ENCODE assay signal across 8 cellular contexts in the genomic region with DNA sequence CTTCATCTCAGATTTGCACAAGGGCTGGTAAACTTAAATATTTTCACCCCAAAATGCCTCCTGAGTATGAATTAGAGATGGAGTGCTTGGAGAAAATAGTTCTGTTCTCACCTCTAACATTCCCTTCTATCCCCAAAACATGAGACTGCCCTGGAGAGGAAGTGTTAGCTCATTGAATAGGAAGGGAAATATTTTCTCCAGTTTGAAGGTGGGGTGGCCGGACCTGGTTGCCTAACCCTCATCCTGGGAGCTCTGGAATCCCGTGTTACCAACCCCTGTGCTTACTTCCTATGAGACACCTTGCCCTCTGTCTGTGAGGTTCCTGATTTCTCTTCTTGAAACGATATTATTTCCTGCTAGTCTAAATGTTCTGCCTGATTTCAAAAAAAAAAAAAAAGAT. TPM values are rescaled to one million over a fixed set of nuclear protein-coding genes. Genes with fewer than 3 reads are reported as not detected.
DNase-seq lines count a peak whose midpoint lies in the region; ATAC-seq and TF ChIP-seq lines count a peak whose summit lies in the region.

No MANE protein-coding gene starts in this region.

- intact Hi-C loops in adrenal gland (cut with DNase I) (no loop called here), left lung (cut with DNase I) (no loop called here), tibial artery (cut with DNase I; ENCODE audit: low total_unique reads) (no loop called here)

- ATAC-seq in left lung (peak; percentile 64), HG03097 (IDR thresholded peaks at IDR 0.05; ENCODE audit: low FRiP score, unreplicated experiment) (no peak)

- peaks cover 38% of the 10 kb centered on the region for H3K4me1 Mint-ChIP-seq in activated CD4-positive, alpha-beta T cell treated with anti-CD3 and anti-CD28 coated beads, Interleukin-2, amount 10 ng/mL, durations not matched to agents 7 days and 5 days

- POLR2A ChIA-PET in activated CD4-positive, alpha-beta T cell treated with anti-CD3 and anti-CD28 coated beads, Interleukin-2, amount 10 ng/mL, durations not matched to agents 7 days and 5 days (lab: Charles Lee), result interaction anchor here (0.6 to 1.3 kb wide), 4 partner anchors 29 to 111 kb away, joined by 3 to 4 read pairs (median 3); partner anchors contain the start of gene IFIT1

- CTCF ChIA-PET in activated CD4-positive, alpha-beta T cell treated with anti-CD3 and anti-CD28 coated beads, Interleukin-2, amount 10 ng/mL, durations not matched to agents 7 days and 5 days (lab: Charles Lee), result interaction anchor here (0.7 to 1.6 kb wide), 2 partner anchors 67 to 284 kb away, joined by 3 to 4 read pairs; no protein-coding TSS in a partner anchor

- 2 to 9% (median 4%) methylated on average over 3 of the region's 3 CpGs for WGBS in adrenal gland, 4 donors

- peak overlapping the region in 2 of 4 donors; percentile 39 to 54 for H3K4me3 ChIP-seq in adrenal gland
- peak overlapping the region; percentile 30 to 58 for H3K4me3 ChIP-seq in left lung
- H3K4me3 ChIP-seq in tibial artery, result peak overlapping the region; percentile 53 to 56

- H3K9me3 Mint-ChIP-seq in activated CD4-positive, alpha-beta T cell treated with anti-CD3 and anti-CD28 coated beads, Interleukin-2, amount 10 ng/mL, durations not matched to agents 7 days and 5 days, result peaks cover 12% of the 10 kb centered on the region

- TF ChIP-seq POLR2A in adrenal gland (IDR thresholded peaks at IDR 0.05), result peak in 1 of 2 donors; percentile 21

- H3K27ac ChIP-seq in adrenal gland (peak overlapping the region; percentile 17 to 94 (median 93)), left lung (peak overlapping the region; percentile 95 to 96), tibial artery (peak overlapping the region; percentile 85 to 90)

- peak overlapping the region; percentile 95 for H3K4me3 Mint-ChIP-seq in activated CD4-positive, alpha-beta T cell treated with anti-CD3 and anti-CD28 coated beads, Interleukin-2, amount 10 ng/mL, durations not matched to agents 7 days and 5 days

- peaks cover 52% of the 10 kb centered on the region for H3K36me3 Mint-ChIP-seq in activated CD4-positive, alpha-beta T cell treated with anti-CD3 and anti-CD28 coated beads, Interleukin-2, amount 10 ng/mL, durations not matched to agents 7 days and 5 days (ENCODE audit: low read depth)

- H3K27me3 ChIP-seq in adrenal gland, result no peaks in the 10 kb centered on the region
- no peaks in the 10 kb centered on the region for H3K27me3 ChIP-seq in left lung
- H3K27me3 ChIP-seq in tibial artery, result no peaks in the 10 kb centered on the region

- DNase-seq in activated CD4-positive, alpha-beta T cell treated with anti-CD3 and anti-CD28 coated beads, Interleukin-2, amount 10 ng/mL, durations not matched to agents 7 days and 5 days, result no peak
- DNase-seq in activated CD4-positive, alpha-beta T cell treated with anti-CD3 and anti-CD28 coated beads, Interleukin-2, amount 50 U/mL, for 1 hour, result no peak
- no peak for DNase-seq in adrenal gland
- DNase-seq in left lung, result no peak
- no peak for DNase-seq in tibial artery
- no peak for DNase-seq in NOMO-1 treated with DMSO at 0.1 percent for 48 hours (lab: John Stamatoyannopoulos, UW; ENCODE audit: unreplicated experiment)
- no peak for DNase-seq in NOMO-1 treated with dmso at 0.1 percent for 144 hours (lab: John Stamatoyannopoulos, UW; ENCODE audit: unreplicated experiment)

- H3K27ac Mint-ChIP-seq in activated CD4-positive, alpha-beta T cell treated with anti-CD3 and anti-CD28 coated beads, Interleukin-2, amount 10 ng/mL, durations not matched to agents 7 days and 5 days, result peak overlapping the region; percentile 97

- peaks cover 0 to 12% of the 10 kb centered on the region in 2 donors for H3K36me3 ChIP-seq in adrenal gland (replicated peaks in 1 of 2)
- H3K36me3 ChIP-seq in left lung, result peaks cover 0 to 22% of the 10 kb centered on the region in 2 donors
- peaks cover 0 to 18% (median 0%) of the 10 kb centered on the region in 3 donors for H3K36me3 ChIP-seq in tibial artery

- H3K4me1 ChIP-seq in adrenal gland (replicated peaks in 1 of 2) (peaks cover 24 to 32% of the 10 kb centered on the region in 2 donors), left lung (peaks cover 6 to 35% of the 10 kb centered on the region in 2 donors), tibial artery (peaks cover 0 to 57% (median 27%) of the 10 kb centered on the region in 4 donors)

- H3K27me3 Mint-ChIP-seq in activated CD4-positive, alpha-beta T cell treated with anti-CD3 and anti-CD28 coated beads, Interleukin-2, amount 10 ng/mL, durations not matched to agents 7 days and 5 days, result peaks cover 2% of the 10 kb centered on the region

- no peak for TF ChIP-seq CTCF in adrenal gland (IDR thresholded peaks at IDR 0.05)
- no peak for TF ChIP-seq CTCF in left lung (IDR thresholded peaks at IDR 0.05)
- no peak for TF ChIP-seq CTCF in tibial artery (IDR thresholded peaks at IDR 0.05)

- no peaks in the 10 kb centered on the region for H3K9me3 ChIP-seq in adrenal gland (replicated peaks in 1 of 3)
- H3K9me3 ChIP-seq in left lung, result no peaks in the 10 kb centered on the region
- no peaks in the 10 kb centered on the region for H3K9me3 ChIP-seq in tibial artery

RNA-seq across cellular contexts. Expression of gene IFIT2, which starts 0.8 kb away (rescaled TPM):
- 10 to 100 TPM in 1 of 2 experiments, 1 to 10 TPM in 1; 9.9 to 10.2 TPM for total RNA-seq in activated CD4-positive, alpha-beta T cell treated with anti-CD3 and anti-CD28 coated beads, Interleukin-2, amount 10 ng/mL, durations not matched to agents 7 days and 5 days
- total RNA-seq in adrenal gland, result 10 to 100 TPM in 6 of 8 donors, 1 to 10 TPM in 2; 5.5 to 18.6 (median 13.3) TPM
- polyA plus RNA-seq in adrenal gland, result 10 to 100 TPM in 1 of 3 donors, 1 to 10 TPM in 2; 4.0 to 30.0 (median 6.0) TPM
- 10 to 100 TPM; 18.7 to 26.1 TPM for total RNA-seq in left lung

RNA-seq across cellular contexts. Expression of gene IFIT3, which starts 25.2 kb away (rescaled TPM):
- total RNA-seq in activated CD4-positive, alpha-beta T cell treated with anti-CD3 and anti-CD28 coated beads, Interleukin-2, amount 10 ng/mL, durations not matched to agents 7 days and 5 days, result 10 to 100 TPM; 51.1 to 55.4 TPM
- total RNA-seq in adrenal gland (10 to 100 TPM; 19.0 to 34.5 (median 27.5) TPM), left lung (10 to 100 TPM; 36.2 to 48.9 TPM)
- polyA plus RNA-seq in adrenal gland, result 10 to 100 TPM in 2 of 3 donors, 1 to 10 TPM in 1; 8.1 to 88.6 (median 14.9) TPM

RNA-seq across cellular contexts. Expression of gene LIPA, which starts 51.1 kb away (rescaled TPM):
- 10 to 100 TPM; 32.6 to 34.3 TPM for total RNA-seq in activated CD4-positive, alpha-beta T cell treated with anti-CD3 and anti-CD28 coated beads, Interleukin-2, amount 10 ng/mL, durations not matched to agents 7 days and 5 days
- total RNA-seq in adrenal gland, result 100 to 1,000 TPM in 5 of 8 donors, 10 to 100 TPM in 3; 76.6 to 202 (median 134) TPM
- polyA plus RNA-seq in adrenal gland, result 100 to 1,000 TPM in 1 of 3 donors, 10 to 100 TPM in 2; 15.9 to 153 (median 29.8) TPM
- total RNA-seq in left lung, result 100 to 1,000 TPM; 117 to 137 TPM
